ENCODE assay signal across 18 cellular contexts in the genomic region with DNA sequence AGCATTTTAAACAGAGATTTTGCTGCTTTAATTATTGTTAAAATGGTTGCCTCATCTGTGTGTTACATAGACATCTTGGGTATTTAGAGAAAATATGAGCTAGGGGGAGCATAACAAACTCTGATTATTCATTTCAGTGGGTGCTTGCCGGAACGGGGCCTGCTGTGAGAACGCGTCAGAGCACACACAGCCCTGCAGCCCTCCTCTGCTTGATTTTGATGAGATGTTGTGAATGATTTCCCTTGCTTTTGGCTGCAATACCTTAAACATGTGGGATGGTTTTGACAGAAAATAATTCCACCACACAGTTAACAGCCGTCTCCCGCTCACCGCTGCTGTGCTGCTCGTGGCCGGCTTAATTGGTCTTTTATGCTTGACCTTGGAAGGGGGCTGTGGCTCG. TPM values are rescaled to one million over a fixed set of nuclear protein-coding genes. Genes with fewer than 3 reads are reported as not detected.
DNase-seq lines count a peak whose midpoint lies in the region; ATAC-seq, FAIRE-seq and TF ChIP-seq lines count a peak whose summit lies in the region.
"Had no signal": no experiment of that assay in that cellular context is flagged by ENCODE, and none has a peak within 500 bp of the region (broad histone marks: within the 10 kb centered on the region; RNA-seq: fewer than 3 reads in every experiment).

No MANE protein-coding gene starts in this region.

- DNase-seq in astrocyte of the hippocampus (ENCODE audit: low read depth, low spot score) (peak; percentile 77), kidney (no peak), sigmoid colon (no peak), GM20000 (ENCODE audit: low spot score) (no peak), NCI-H1105 (lab: John Stamatoyannopoulos, UW) (no peak)
- no peak for DNase-seq in activated effector memory CD4-positive, alpha-beta T cell treated with anti-CD3 and anti-CD28 coated beads, Interleukin-2, amount 50 U/mL, for 16 hours
- DNase-seq: activated CD4-positive, alpha-beta T cell treated with anti-CD3 and anti-CD28 coated beads for 1 hour; AML-193; cerebellar nuclear complex; GM23248; hippocampal formation; Karpas-422; stimulated activated CD4-positive, alpha-beta T cell treated with anti-CD3 and anti-CD28 coated beads, Interleukin-12 subunit alpha, Interleukin-12 subunit beta, amount 100 ng/mL, for 4 hours; T-helper 17 cell had no signal

- intact Hi-C loops in kidney (cut with DNase I) (no loop called here), sigmoid colon (cut with DNase I) (no loop called here)

- TF ChIP-seq CTCF in kidney (IDR thresholded peaks at IDR 0.05; ENCODE audit: borderline replicate concordance, extremely low read depth, insufficient read depth) = no peak
- no peak for TF ChIP-seq CTCF in sigmoid colon (IDR thresholded peaks at IDR 0.05)
- no peak for TF ChIP-seq CTCF in GM20000 (IDR thresholded peaks at IDR 0.05; ENCODE audit: extremely low read depth, missing control alignments)

- H3K9ac ChIP-seq in HUES48 (ENCODE audit: low read depth, low read length) (no peak overlapping the region), kidney (ENCODE audit: low read length in 2 of 2) (no peak overlapping the region)
- H3K9ac ChIP-seq: GM23248 had no signal

- ATAC-seq in GM21529 (IDR thresholded peaks at IDR 0.05; ENCODE audit: unreplicated experiment) = no peak
- ATAC-seq: activated naive CD4-positive, alpha-beta T cell treated with anti-CD3 and anti-CD28 coated beads, Interleukin-2, amount 50 U/mL, for 72 hours; T-helper 17 cell had no signal

- H3K36me3 ChIP-seq in HUES48 (ENCODE audit: control insufficient read depth, insufficient read depth, low read length) (no peaks in the 10 kb centered on the region), kidney (ENCODE audit: control insufficient read depth in 1 of 2, insufficient read depth in 2 of 2, low read length in 2 of 2) (no peaks in the 10 kb centered on the region), sigmoid colon (peaks cover 0 to 8% (median 0%) of the 10 kb centered on the region in 4 donors)

- no peak for FAIRE-seq in kidney (lab: Jason Lieb, UNC)

- H3K27me3 ChIP-seq in HUES48 (ENCODE audit: control insufficient read depth, insufficient read depth, low read length) = no peaks in the 10 kb centered on the region
- no peaks in the 10 kb centered on the region for H3K27me3 ChIP-seq in sigmoid colon

- H3K4me3 ChIP-seq in HUES48 (ENCODE audit: low read depth, low read length) (no peak overlapping the region), kidney (ENCODE audit: low read length in 2 of 2) (no peak overlapping the region), sigmoid colon (no peak overlapping the region)
- H3K4me3 ChIP-seq: GM23248 had no signal

- WGBS in sigmoid colon, 2 donors = 86 to 93% methylated on average over 10 of the region's 10 CpGs

- H3K4me1 ChIP-seq in HUES48 (ENCODE audit: control insufficient read depth, insufficient read depth, low read length) = peaks cover 35% of the 10 kb centered on the region
- peaks cover 6 to 9% of the 10 kb centered on the region in 2 donors for H3K4me1 ChIP-seq in kidney (ENCODE audit: control insufficient read depth in 1 of 2, insufficient read depth in 1 of 2, low read depth in 1 of 2, low read length in 2 of 2)
- H3K4me1 ChIP-seq in sigmoid colon = peaks cover 0 to 37% (median 36%) of the 10 kb centered on the region in 4 donors

- no peak for TF ChIP-seq POLR2A in sigmoid colon (IDR thresholded peaks at IDR 0.05)

- TF ChIP-seq EP300 in sigmoid colon (IDR thresholded peaks at IDR 0.05) = no peak

- H3K9me3 ChIP-seq in HUES48 (ENCODE audit: control insufficient read depth, insufficient read depth, low read length) (no peaks in the 10 kb centered on the region), kidney (ENCODE audit: control insufficient read depth in 1 of 2, low read length in 2 of 2) (no peaks in the 10 kb centered on the region), sigmoid colon (no peaks in the 10 kb centered on the region)

- peak overlapping the region; percentile 83 for H3K27ac ChIP-seq in HUES48 (ENCODE audit: low read depth, low read length)
- peak overlapping the region; percentile 61 to 88 for H3K27ac ChIP-seq in kidney (ENCODE audit: low read depth in 2 of 2, low read length in 2 of 2)
- peak overlapping the region; percentile 41 to 81 (median 74) for H3K27ac ChIP-seq in sigmoid colon
- H3K27ac ChIP-seq: GM23248 had no signal

RNA-seq across cellular contexts. Expression of gene TXNDC2, which starts 50.0 kb away (rescaled TPM):
- total RNA-seq in kidney (0.16 TPM), sigmoid colon (not detected)
- polyA plus RNA-seq in kidney (ENCODE audit: insufficient read depth, low read depth, low replicate concordance) (not detected), sigmoid colon (under 1 TPM in 1 of 3 donors, not detected in 2; 0.04 TPM)
- total RNA-seq: activated naive CD4-positive, alpha-beta T cell treated with anti-CD3 and anti-CD28 coated beads, Interleukin-2, amount 50 U/mL, for 72 hours; GM23248; T-helper 17 cell had no signal
- polyA plus RNA-seq: GM23248, liver had no signal
